13 cellular contexts compared by ENCODE assay signal in genomic region chrX:91414710-91415109, GRCh38. TPM values are rescaled to one million over a fixed set of nuclear protein-coding genes. Genes with fewer than 3 reads are reported as not detected.
A peak's percentile ranks its signal among the peaks of the same experiment; 100 is the strongest.
DNase-seq lines count a peak whose midpoint lies in the region; ATAC-seq and TF ChIP-seq lines count a peak whose summit lies in the region.
"Had no signal": no experiment of that assay in that cellular context is flagged by ENCODE, and none has a peak within 500 bp of the region (broad histone marks: within the 10 kb centered on the region; RNA-seq: fewer than 3 reads in every experiment).

No MANE protein-coding gene starts in this region.

- ATAC-seq in stimulated activated naive CD8-positive, alpha-beta T cell treated with anti-CD3 and anti-CD28 coated beads, Interleukin-15, Interleukin-2, amounts not matched to agents 100 U/mL and 50 U/mL, for 24 hours: no peak
- no peak for ATAC-seq in activated CD8-positive, alpha-beta T cell treated with anti-CD3 and anti-CD28 coated beads for 36 hours
- no peak for ATAC-seq in GM21390 (IDR thresholded peaks at IDR 0.05; ENCODE audit: unreplicated experiment)
- ATAC-seq: T-cell had no signal

- H3K4me1 ChIP-seq in MM.1S (ENCODE audit: low read length): no peaks in the 10 kb centered on the region

- no peak overlapping the region for H2AFZ ChIP-seq in MM.1S (ENCODE audit: low read length)

- H3K4me3 Mint-ChIP-seq in nephron progenitor cell: no peak overlapping the region
- no peak overlapping the region for H3K4me3 Mint-ChIP-seq in activated CD8-positive, alpha-beta T cell treated with anti-CD3 and anti-CD28 coated beads for 36 hours
- H3K4me3 Mint-ChIP-seq: activated T-cell treated with anti-CD3 and anti-CD28 coated beads, Interleukin-2, amount 50 U/mL, for 24 hours; T-cell had no signal

- no peaks in the 10 kb centered on the region for H3K9me3 ChIP-seq in MM.1S (replicated peaks; ENCODE audit: insufficient read depth, low read length)

- H3K36me3 ChIP-seq in MM.1S (replicated peaks; ENCODE audit: insufficient read depth, low read length): no peaks in the 10 kb centered on the region

- H3K27ac Mint-ChIP-seq in nephron progenitor cell: no peak overlapping the region
- H3K27ac Mint-ChIP-seq in activated CD8-positive, alpha-beta T cell treated with anti-CD3 and anti-CD28 coated beads for 36 hours: no peak overlapping the region
- H3K27ac Mint-ChIP-seq: activated T-cell treated with anti-CD3 and anti-CD28 coated beads, Interleukin-2, amount 50 U/mL, for 24 hours; T-cell had no signal

- H3K27me3 Mint-ChIP-seq in nephron progenitor cell (ENCODE audit: low read depth, poor library complexity): no peaks in the 10 kb centered on the region
- no peaks in the 10 kb centered on the region for H3K27me3 Mint-ChIP-seq in activated CD8-positive, alpha-beta T cell treated with anti-CD3 and anti-CD28 coated beads for 36 hours
- H3K27me3 Mint-ChIP-seq: T-cell had no signal

- CTCF ChIA-PET in activated CD8-positive, alpha-beta T cell treated with anti-CD3 and anti-CD28 coated beads for 36 hours (lab: Charles Lee): no interaction called here

- DNase-seq in MM.1S (no peak), coronary artery (ENCODE audit: low spot score) (no peak), nephron progenitor cell (peak; percentile 23), SKM-1 (lab: John Stamatoyannopoulos, UW; ENCODE audit: unreplicated experiment) (no peak)
- no peak for DNase-seq in stimulated activated naive CD8-positive, alpha-beta T cell treated with anti-CD3 and anti-CD28 coated beads, Interleukin-15, Interleukin-2, amounts not matched to agents 100 U/mL and 50 U/mL, for 24 hours
- DNase-seq in activated CD8-positive, alpha-beta T cell treated with anti-CD3 and anti-CD28 coated beads for 36 hours: no peak
- DNase-seq: activated T-cell treated with anti-CD3 and anti-CD28 coated beads, Interleukin-2, amount 50 U/mL, for 24 hours; dermis blood vessel endothelial cell; EL; NCI-H187; T-cell had no signal

- H4K20me1 ChIP-seq in MM.1S (ENCODE audit: insufficient read depth, low read length): no peaks in the 10 kb centered on the region

- peaks cover 23% of the 10 kb centered on the region for H3K9me3 Mint-ChIP-seq in nephron progenitor cell
- peaks cover 7% of the 10 kb centered on the region for H3K9me3 Mint-ChIP-seq in activated CD8-positive, alpha-beta T cell treated with anti-CD3 and anti-CD28 coated beads for 36 hours
- H3K9me3 Mint-ChIP-seq: activated T-cell treated with anti-CD3 and anti-CD28 coated beads, Interleukin-2, amount 50 U/mL, for 24 hours had no signal

- H3K79me2 ChIP-seq in MM.1S (ENCODE audit: low read length): no peaks in the 10 kb centered on the region

- no peaks in the 10 kb centered on the region for H3F3A ChIP-seq in MM.1S (ENCODE audit: insufficient read depth, low read length)

- no peak overlapping the region for H3K27ac ChIP-seq in MM.1S (ENCODE audit: low read length)
- H3K27ac ChIP-seq in coronary artery: no peak overlapping the region

- H3K9ac ChIP-seq in MM.1S (ENCODE audit: low read length): no peak overlapping the region

- TF ChIP-seq CTCF in GM12875 (IDR thresholded peaks at IDR 0.05; ENCODE audit: borderline replicate concordance, insufficient read depth, low read depth, low read length): 0 out of 2 replicates have a peak, but pooled peaks have one; percentile 20
- TF ChIP-seq CTCF in MM.1S (IDR thresholded peaks at IDR 0.05; ENCODE audit: low read length): peak; percentile 24
- TF ChIP-seq CTCF in coronary artery (IDR thresholded peaks at IDR 0.05): peak; percentile 29
- TF ChIP-seq CTCF in nephron progenitor cell (IDR thresholded peaks at IDR 0.05): peak; percentile 58
- TF ChIP-seq CTCF in activated CD8-positive, alpha-beta T cell treated with anti-CD3 and anti-CD28 coated beads for 36 hours (IDR thresholded peaks at IDR 0.05): no peak

- H3K4me1 Mint-ChIP-seq in nephron progenitor cell: no peaks in the 10 kb centered on the region
- no peaks in the 10 kb centered on the region for H3K4me1 Mint-ChIP-seq in activated CD8-positive, alpha-beta T cell treated with anti-CD3 and anti-CD28 coated beads for 36 hours (ENCODE audit: low read depth)
- H3K4me1 Mint-ChIP-seq: T-cell had no signal

- no peak overlapping the region for H3K4me2 ChIP-seq in MM.1S (ENCODE audit: low read depth, low read length)

- peaks cover 11% of the 10 kb centered on the region for H3K36me3 Mint-ChIP-seq in nephron progenitor cell (ENCODE audit: low read depth)
- no peaks in the 10 kb centered on the region for H3K36me3 Mint-ChIP-seq in activated CD8-positive, alpha-beta T cell treated with anti-CD3 and anti-CD28 coated beads for 36 hours (ENCODE audit: low read depth)
- H3K36me3 Mint-ChIP-seq: T-cell had no signal

- H3K4me3 ChIP-seq in GM12875 (ENCODE audit: low read depth, low read length): no peak overlapping the region
- H3K4me3 ChIP-seq in MM.1S (ENCODE audit: low read length): no peak overlapping the region
- H3K4me3 ChIP-seq in coronary artery: no peak overlapping the region

- POLR2A ChIA-PET in activated CD8-positive, alpha-beta T cell treated with anti-CD3 and anti-CD28 coated beads for 36 hours (lab: Charles Lee): no interaction called here

- intact Hi-C loops in activated CD8-positive, alpha-beta T cell treated with anti-CD3 and anti-CD28 coated beads for 36 hours (cut with micrococcal nuclease): no loop called here

- no peaks in the 10 kb centered on the region for H3K27me3 ChIP-seq in MM.1S (replicated peaks; ENCODE audit: insufficient read depth, low read length)

- no peaks in the 10 kb centered on the region for H3K9me2 ChIP-seq in MM.1S (replicated peaks; ENCODE audit: insufficient read depth, low read length)

RNA-seq across cellular contexts. Expression of gene PABPC5, which starts 19.9 kb away (rescaled TPM):
- total RNA-seq in activated CD8-positive, alpha-beta T cell treated with anti-CD3 and anti-CD28 coated beads for 36 hours: not detected
- total RNA-seq: T-cell had no signal
